In genomic region chr18:69897397-69898108, GRCh38 we compare ENCODE assay signal across 10 cellular contexts. TPM values are rescaled to one million over a fixed set of nuclear protein-coding genes. Genes with fewer than 3 reads are reported as not detected.
DNase-seq lines count a peak whose midpoint lies in the region; ATAC-seq and TF ChIP-seq lines count a peak whose summit lies in the region.
"Had no signal": no experiment of that assay in that cellular context is flagged by ENCODE, and none has a peak within 500 bp of the region (broad histone marks: within the 10 kb centered on the region; RNA-seq: fewer than 3 reads in every experiment).

No MANE protein-coding gene starts in this region.

- peak overlapping the region; percentile 92 for H3K27ac Mint-ChIP-seq in activated CD4-positive, alpha-beta T cell treated with anti-CD3 and anti-CD28 coated beads, Interleukin-2, amount 10 ng/mL, durations not matched to agents 24 days and 14 days
- peak overlapping the region; percentile 69 for H3K27ac Mint-ChIP-seq in nephron progenitor cell

- H3K4me1 ChIP-seq in thyroid gland = no peaks in the 10 kb centered on the region

- 89 to 91% methylated on average over 7 of the region's 7 CpGs for WGBS in thyroid gland, 2 donors

- H3K4me3 ChIP-seq in thyroid gland (replicated peaks in 1 of 3) (no peak overlapping the region), MG63 (no peak overlapping the region)

- no peak for TF ChIP-seq POLR2A in thyroid gland (IDR thresholded peaks at IDR 0.05)

- no peak for TF ChIP-seq CTCF in nephron progenitor cell (IDR thresholded peaks at IDR 0.05)
- no peak for TF ChIP-seq CTCF in thyroid gland (IDR thresholded peaks at IDR 0.05)

- H3K27me3 Mint-ChIP-seq in activated CD4-positive, alpha-beta T cell treated with anti-CD3 and anti-CD28 coated beads, Interleukin-2, amount 10 ng/mL, durations not matched to agents 24 days and 14 days = no peaks in the 10 kb centered on the region
- peaks cover 3% of the 10 kb centered on the region for H3K27me3 Mint-ChIP-seq in nephron progenitor cell (ENCODE audit: low read depth, poor library complexity)

- intact Hi-C loops in activated CD4-positive, alpha-beta T cell treated with anti-CD3 and anti-CD28 coated beads, Interleukin-2, amount 10 ng/mL, durations not matched to agents 24 days and 14 days (cut with micrococcal nuclease) = loop anchor here (1.0 to 10.0 kb wide), 9 partner anchors 8 to 297 kb away; no protein-coding TSS in a partner anchor
- intact Hi-C loops in thyroid gland (cut with DNase I) = no loop called here

- H3K9me3 ChIP-seq in thyroid gland = no peaks in the 10 kb centered on the region
- H3K9me3 ChIP-seq in MG63 = no peaks in the 10 kb centered on the region

- H3K36me3 ChIP-seq in thyroid gland (no peaks in the 10 kb centered on the region), MG63 (no peaks in the 10 kb centered on the region)

- DNase-seq in activated CD4-positive, alpha-beta T cell treated with anti-CD3 and anti-CD28 coated beads, Interleukin-2, amount 10 ng/mL, durations not matched to agents 24 days and 14 days = peak; percentile 86
- no peak for DNase-seq in activated CD4-positive, alpha-beta T cell treated with anti-CD3 and anti-CD28 coated beads, Interleukin-2, amount 50 U/mL, for 4 hours
- peak; percentile 23 for DNase-seq in NOMO-1 treated with dmso at 0.1 percent for 144 hours (lab: John Stamatoyannopoulos, UW; ENCODE audit: unreplicated experiment)
- no peak for DNase-seq in nephron progenitor cell
- DNase-seq in NCI-H2171 treated with DMSO at 0.1 percent for 48 hours (lab: John Stamatoyannopoulos, UW) = no peak
- DNase-seq in thyroid gland = no peak
- DNase-seq in MG63 = no peak
- DNase-seq: ACHN, T1000 had no signal

- no peaks in the 10 kb centered on the region for H3K27me3 ChIP-seq in thyroid gland
- H3K27me3 ChIP-seq in MG63 = no peaks in the 10 kb centered on the region

- peak; percentile 38 for ATAC-seq in HG02759 (IDR thresholded peaks at IDR 0.05; ENCODE audit: unreplicated experiment)

- H3K4me1 Mint-ChIP-seq in activated CD4-positive, alpha-beta T cell treated with anti-CD3 and anti-CD28 coated beads, Interleukin-2, amount 10 ng/mL, durations not matched to agents 24 days and 14 days = peaks cover 60% of the 10 kb centered on the region
- H3K4me1 Mint-ChIP-seq in nephron progenitor cell = no peaks in the 10 kb centered on the region

- peak overlapping the region; percentile 84 for H3K4me3 Mint-ChIP-seq in activated CD4-positive, alpha-beta T cell treated with anti-CD3 and anti-CD28 coated beads, Interleukin-2, amount 10 ng/mL, durations not matched to agents 24 days and 14 days
- H3K4me3 Mint-ChIP-seq in nephron progenitor cell = no peak overlapping the region

- peaks cover 4% of the 10 kb centered on the region for H3K9me3 Mint-ChIP-seq in activated CD4-positive, alpha-beta T cell treated with anti-CD3 and anti-CD28 coated beads, Interleukin-2, amount 10 ng/mL, durations not matched to agents 24 days and 14 days
- H3K9me3 Mint-ChIP-seq in nephron progenitor cell = peaks cover 7% of the 10 kb centered on the region

- H3K27ac ChIP-seq in thyroid gland = no peak overlapping the region

- H3K36me3 Mint-ChIP-seq in activated CD4-positive, alpha-beta T cell treated with anti-CD3 and anti-CD28 coated beads, Interleukin-2, amount 10 ng/mL, durations not matched to agents 24 days and 14 days (ENCODE audit: low read depth) = peaks cover 66% of the 10 kb centered on the region
- no peaks in the 10 kb centered on the region for H3K36me3 Mint-ChIP-seq in nephron progenitor cell (ENCODE audit: low read depth)

RNA-seq across cellular contexts. Expression of gene CD226, which starts 50.1 kb away (rescaled TPM):
- total RNA-seq in activated CD4-positive, alpha-beta T cell treated with anti-CD3 and anti-CD28 coated beads, Interleukin-2, amount 10 ng/mL, durations not matched to agents 24 days and 14 days = 121 and 123 TPM in 2 replicates
- total RNA-seq in thyroid gland = 1 to 10 TPM in 3 of 4 donors, under 1 TPM in 1; 0.98 to 5.6 (median 2.5) TPM
- 0.07 and 0.10 TPM in 2 replicates for total RNA-seq in MG63 (2014; rRNA removed; shearing (Covaris generic); ENCODE audit: low replicate concordance)

Comparison
In these comparisons a context has a peak if more than half of its experiments do, and no peak if none do; other contexts are left out.
1. DNase-seq: peak in activated CD4-positive, alpha-beta T cell treated with anti-CD3 and anti-CD28 coated beads, Interleukin-2, amount 10 ng/mL, durations not matched to agents 24 days and 14 days (single experiment) and NOMO-1 treated with dmso at 0.1 percent for 144 hours (single experiment); none in activated CD4-positive, alpha-beta T cell treated with anti-CD3 and anti-CD28 coated beads, Interleukin-2, amount 50 U/mL, for 4 hours (0 of 2), nephron progenitor cell (single experiment), NCI-H2171 treated with DMSO at 0.1 percent for 48 hours (single experiment), thyroid gland (0 of 2) and MG63 (single experiment).
2. RNA of gene CD226, which starts 50.1 kb away (total RNA-seq): 121 to 123 TPM in activated CD4-positive, alpha-beta T cell treated with anti-CD3 and anti-CD28 coated beads, Interleukin-2, amount 10 ng/mL, durations not matched to agents 24 days and 14 days; 0.98 to 5.6 TPM in thyroid gland and 0.07 to 0.10 TPM in MG63; every median in the first group is over 10 times any median in the second.